Comparison of ENCODE assay signal across 7 cellular contexts in genomic region chr7:100923616-100924015, GRCh38. TPM values are rescaled to one million over a fixed set of nuclear protein-coding genes. Genes with fewer than 3 reads are reported as not detected.
"Had no signal": no experiment of that assay in that cellular context is flagged by ENCODE, and none has a peak within 500 bp of the region (broad histone marks: within the 10 kb centered on the region; RNA-seq: fewer than 3 reads in every experiment).

No MANE protein-coding gene starts in this region.

RNA-seq across cellular contexts. Expression of gene MUC3A, which starts 25.7 kb away (rescaled TPM):
- total RNA-seq: LHCN-M2, MCF 10A, NCI-H460, OCI-LY7, RPMI7951, SK-MEL-5 had no signal

RNA-seq across cellular contexts. Expression of gene ACHE, which starts 27.9 kb away (rescaled TPM):
- total RNA-seq: OCI-LY7, RPMI7951 had no signal

RNA-seq across cellular contexts. Expression of gene MUC12, which starts 45.7 kb away (rescaled TPM):
- total RNA-seq: MCF 10A, OCI-LY7, Right ventricle myocardium inferior, SK-MEL-5 had no signal
